18 cellular contexts compared by ENCODE assay signal in the genomic region with DNA sequence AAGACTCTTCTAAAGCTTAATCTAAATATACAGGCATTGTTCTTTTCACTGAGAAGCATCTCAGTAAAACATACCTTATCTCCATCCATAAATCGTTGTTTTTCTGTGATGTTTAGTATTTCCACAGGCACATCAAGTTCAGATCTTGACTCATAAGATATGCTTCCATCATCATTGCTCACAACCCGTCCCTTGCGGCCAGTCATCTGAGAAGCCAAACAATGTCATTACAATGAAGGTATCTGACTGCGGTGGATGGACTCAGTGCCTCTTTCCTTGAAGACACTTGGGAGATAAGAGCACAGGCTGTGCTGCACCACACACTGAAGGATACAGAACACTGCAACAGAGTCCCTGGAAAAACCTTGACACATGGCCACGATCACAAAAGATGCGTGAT.
"Had no signal": no experiment of that assay in that cellular context is flagged by ENCODE, and none has a peak within 500 bp of the region (broad histone marks: within the 10 kb centered on the region; RNA-seq: fewer than 3 reads in every experiment).

No MANE protein-coding gene starts in this region.

- H3K4me3 ChIP-seq: SJCRH30 had no signal

- H3K27me3 ChIP-seq: SJCRH30 had no signal

- H3K4me1 ChIP-seq: SJCRH30 had no signal

- DNase-seq: KBM-7, MV-4-11, NCI-H1048, NCI-H1105, NCI-H1417, NCI-H1436 treated with DMSO at 0.1 percent for 48 hours, NCI-H1694, NCI-H187 treated with DMSO at 0.1 percent for 48 hours, NCI-H2029 treated with DMSO at 0.1 percent for 48 hours, NCI-H2227 treated with DMSO at 0.1 percent for 48 hours, NCI-H524, NCI-H526 treated with DMSO at 0.1 percent for 48 hours, NCI-H748 treated with DMSO at 0.1 percent for 48 hours, SHP77 treated with DMSO at 0.1 percent for 48 hours, SJCRH30 had no signal

- H3K27ac ChIP-seq: RWPE1, SJCRH30 had no signal

- FAIRE-seq: RCC 7860 had no signal

- ATAC-seq: SK-N-SH treated with all-trans-retinoic acid at 6 μM for 48 hours had no signal

- H3K9me3 ChIP-seq: SJCRH30 had no signal
